Comparison of ENCODE assay signal across 8 cellular contexts in genomic region chr13:75537401-75538365, GRCh38. TPM values are rescaled to one million over a fixed set of nuclear protein-coding genes. Genes with fewer than 3 reads are reported as not detected.
DNase-seq lines count a peak whose midpoint lies in the region; ATAC-seq, FAIRE-seq and TF ChIP-seq lines count a peak whose summit lies in the region.

COMMD6 (minus strand) TSS chr13:75537841; CDS start chr13:75537805, 36 bp downstream.

- H3K9me3 Mint-ChIP-seq in activated CD4-positive, alpha-beta T cell treated with anti-CD3 and anti-CD28 coated beads, Interleukin-2, amount 10 ng/mL, durations not matched to agents 7 days and 5 days, result no peaks in the 10 kb centered on the region
- no peaks in the 10 kb centered on the region for H3K9me3 Mint-ChIP-seq in dendritic cell treated with granulocyte-macrophage colony-stimulating factor and Interleukin-4, amounts not matched to agents 40 ng/mL and 50 ng/mL, for 4 days

- H3K27ac Mint-ChIP-seq in activated CD4-positive, alpha-beta T cell treated with anti-CD3 and anti-CD28 coated beads, Interleukin-2, amount 10 ng/mL, durations not matched to agents 7 days and 5 days, result peak within 1 kb of the TSS; percentile 92
- H3K27ac Mint-ChIP-seq in dendritic cell treated with granulocyte-macrophage colony-stimulating factor and Interleukin-4, amounts not matched to agents 40 ng/mL and 50 ng/mL, for 4 days, result peak within 1 kb of the TSS; percentile 96

- ATAC-seq in HG03442 (IDR thresholded peaks at IDR 0.05; ENCODE audit: unreplicated experiment) (peak; percentile 97), left lobe of liver (peak; percentile 97)

- peak; percentile 98 for FAIRE-seq in GM19239 (lab: Jason Lieb, UNC)

- POLR2A ChIA-PET in activated CD4-positive, alpha-beta T cell treated with anti-CD3 and anti-CD28 coated beads, Interleukin-2, amount 10 ng/mL, durations not matched to agents 7 days and 5 days (lab: Charles Lee), result interaction anchor here (0.6 kb wide), 1 partner anchor 347 kb away, joined by 3 read pairs; no protein-coding TSS in a partner anchor

- peak within 1 kb of the TSS; percentile 77 for H3K27ac ChIP-seq in C4-2B

- no peaks in the 10 kb centered on the region for H3K27me3 Mint-ChIP-seq in activated CD4-positive, alpha-beta T cell treated with anti-CD3 and anti-CD28 coated beads, Interleukin-2, amount 10 ng/mL, durations not matched to agents 7 days and 5 days
- no peaks in the 10 kb centered on the region for H3K27me3 Mint-ChIP-seq in dendritic cell treated with granulocyte-macrophage colony-stimulating factor and Interleukin-4, amounts not matched to agents 40 ng/mL and 50 ng/mL, for 4 days

- DNase-seq in GM19239 (ENCODE audit: insufficient read length, low spot score), result peak; percentile 83
- peak; percentile 76 for DNase-seq in NCI-H524 treated with DMSO at 0.1 percent for 48 hours (lab: John Stamatoyannopoulos, UW)
- peak; percentile 80 for DNase-seq in activated CD4-positive, alpha-beta T cell treated with anti-CD3 and anti-CD28 coated beads, Interleukin-2, amount 10 ng/mL, durations not matched to agents 7 days and 5 days
- DNase-seq in left lobe of liver (ENCODE audit: low spot score), result peak; percentile 76
- peak; percentile 59 to 67 for DNase-seq in stimulated activated CD4-positive, alpha-beta T cell treated with anti-CD3 and anti-CD28 coated beads, Interleukin-2, amount 100 ng/mL, for 48 hours

- intact Hi-C loops in dendritic cell treated with granulocyte-macrophage colony-stimulating factor and Interleukin-4, amounts not matched to agents 40 ng/mL and 50 ng/mL, for 4 days (cut with micrococcal nuclease), result loop anchor here (1.0 to 2.0 kb wide), 2 partner anchors 12 to 23 kb away; partner anchors contain the start of gene UCHL3

- CTCF ChIA-PET in activated CD4-positive, alpha-beta T cell treated with anti-CD3 and anti-CD28 coated beads, Interleukin-2, amount 10 ng/mL, durations not matched to agents 7 days and 5 days (lab: Charles Lee), result interaction anchor here (0.6 to 1.6 kb wide), 3 partner anchors 10 to 214 kb away, joined by 3 to 5 read pairs (median 3); no protein-coding TSS in a partner anchor

- peak within 1 kb of the TSS; percentile 95 for H3K4me3 Mint-ChIP-seq in activated CD4-positive, alpha-beta T cell treated with anti-CD3 and anti-CD28 coated beads, Interleukin-2, amount 10 ng/mL, durations not matched to agents 7 days and 5 days
- H3K4me3 Mint-ChIP-seq in dendritic cell treated with granulocyte-macrophage colony-stimulating factor and Interleukin-4, amounts not matched to agents 40 ng/mL and 50 ng/mL, for 4 days, result peak within 1 kb of the TSS; percentile 99

- peaks cover 28% of the 10 kb centered on the region for H3K36me3 Mint-ChIP-seq in activated CD4-positive, alpha-beta T cell treated with anti-CD3 and anti-CD28 coated beads, Interleukin-2, amount 10 ng/mL, durations not matched to agents 7 days and 5 days (ENCODE audit: low read depth)
- peaks cover 31% of the 10 kb centered on the region for H3K36me3 Mint-ChIP-seq in dendritic cell treated with granulocyte-macrophage colony-stimulating factor and Interleukin-4, amounts not matched to agents 40 ng/mL and 50 ng/mL, for 4 days (ENCODE audit: low read depth)

- no peak; the same call in 1 of the 2 replicates for TF ChIP-seq CTCF in C4-2B (conservative IDR thresholded peaks at IDR 0.05)

- H3K4me1 Mint-ChIP-seq in activated CD4-positive, alpha-beta T cell treated with anti-CD3 and anti-CD28 coated beads, Interleukin-2, amount 10 ng/mL, durations not matched to agents 7 days and 5 days, result peaks cover 43% of the 10 kb centered on the region
- H3K4me1 Mint-ChIP-seq in dendritic cell treated with granulocyte-macrophage colony-stimulating factor and Interleukin-4, amounts not matched to agents 40 ng/mL and 50 ng/mL, for 4 days (ENCODE audit: low read depth), result peaks cover 34% of the 10 kb centered on the region

RNA-seq across cellular contexts. Expression of gene COMMD6, which starts in this region (rescaled TPM):
- 100 to 1,000 TPM; 135 TPM for total RNA-seq in activated CD4-positive, alpha-beta T cell treated with anti-CD3 and anti-CD28 coated beads, Interleukin-2, amount 10 ng/mL, durations not matched to agents 7 days and 5 days
- total RNA-seq in left lobe of liver, result 46.7 TPM

Comparison
In these comparisons a context has a peak if more than half of its experiments do, and no peak if none do; other contexts are left out.
1. Peak in every context shown above with its lines: DNase-seq, ATAC-seq and H3K27ac ChIP-seq.